In genomic region chr15:51936119-51936478, GRCh38 we compare ENCODE assay signal across 12 cellular contexts.
A peak's percentile ranks its signal among the peaks of the same experiment; 100 is the strongest.
DNase-seq lines count a peak whose midpoint lies in the region; ATAC-seq, FAIRE-seq and TF ChIP-seq lines count a peak whose summit lies in the region.
"Had no signal": no experiment of that assay in that cellular context is flagged by ENCODE, and none has a peak within 500 bp of the region (broad histone marks: within the 10 kb centered on the region; RNA-seq: fewer than 3 reads in every experiment).

No MANE protein-coding gene starts in this region.

- H3K4me3 ChIP-seq in WERI-Rb-1 (ENCODE audit: low read depth, low read length), result no peak overlapping the region
- H3K4me3 ChIP-seq: thoracic aorta had no signal

- no peaks in the 10 kb centered on the region for H3K9me3 ChIP-seq in WERI-Rb-1 (ENCODE audit: severe bottlenecking)
- H3K9me3 ChIP-seq: thoracic aorta had no signal

- H3K27ac ChIP-seq in WERI-Rb-1, result no peak overlapping the region
- H3K27ac ChIP-seq: 22Rv1, thoracic aorta had no signal

- ATAC-seq in HG02759 (IDR thresholded peaks at IDR 0.05; ENCODE audit: unreplicated experiment) (peak; percentile 5), HG03097 (IDR thresholded peaks at IDR 0.05; ENCODE audit: low FRiP score, unreplicated experiment) (no peak)

- H3K36me3 ChIP-seq in WERI-Rb-1, result peaks cover 32% of the 10 kb centered on the region

- no peak for FAIRE-seq in RCC 7860 (lab: Jason Lieb, UNC)

- peak; percentile 21; the same call in 1 of the 2 replicates for TF ChIP-seq CTCF in WERI-Rb-1 (IDR thresholded peaks at IDR 0.05; ENCODE audit: low read depth, low read length)

- H3K27me3 ChIP-seq in WERI-Rb-1 (ENCODE audit: insufficient read depth, low read depth, severe bottlenecking), result no peaks in the 10 kb centered on the region

- DNase-seq in DMS 273 (lab: John Stamatoyannopoulos, UW; ENCODE audit: unreplicated experiment), result peak; percentile 20
- no peak for DNase-seq in DMS 273 treated with DMSO at 0.1 percent for 48 hours (lab: John Stamatoyannopoulos, UW)
- peak; percentile 14 for DNase-seq in WERI-Rb-1
- DNase-seq in iPS-NIHi7 (ENCODE audit: extremely low spot score), result peak; percentile 37
- DNase-seq in RCC 7860 (ENCODE audit: low spot score), result no peak
- DNase-seq in SKM-1 treated with dmso at 0.1 percent for 144 hours (lab: John Stamatoyannopoulos, UW; ENCODE audit: unreplicated experiment), result no peak
- DNase-seq: midbrain, NCI-H187 treated with DMSO at 0.1 percent for 48 hours had no signal

Comparison
In these comparisons a context has a peak if more than half of its experiments do, and no peak if none do; other contexts are left out.
1. DNase-seq: peak in DMS 273 (single experiment), WERI-Rb-1 (single experiment) and iPS-NIHi7 (single experiment); none in DMS 273 treated with DMSO at 0.1 percent for 48 hours (single experiment), RCC 7860 (single experiment) and SKM-1 treated with dmso at 0.1 percent for 144 hours (single experiment).